9 cellular contexts compared by ENCODE assay signal in the genomic region with DNA sequence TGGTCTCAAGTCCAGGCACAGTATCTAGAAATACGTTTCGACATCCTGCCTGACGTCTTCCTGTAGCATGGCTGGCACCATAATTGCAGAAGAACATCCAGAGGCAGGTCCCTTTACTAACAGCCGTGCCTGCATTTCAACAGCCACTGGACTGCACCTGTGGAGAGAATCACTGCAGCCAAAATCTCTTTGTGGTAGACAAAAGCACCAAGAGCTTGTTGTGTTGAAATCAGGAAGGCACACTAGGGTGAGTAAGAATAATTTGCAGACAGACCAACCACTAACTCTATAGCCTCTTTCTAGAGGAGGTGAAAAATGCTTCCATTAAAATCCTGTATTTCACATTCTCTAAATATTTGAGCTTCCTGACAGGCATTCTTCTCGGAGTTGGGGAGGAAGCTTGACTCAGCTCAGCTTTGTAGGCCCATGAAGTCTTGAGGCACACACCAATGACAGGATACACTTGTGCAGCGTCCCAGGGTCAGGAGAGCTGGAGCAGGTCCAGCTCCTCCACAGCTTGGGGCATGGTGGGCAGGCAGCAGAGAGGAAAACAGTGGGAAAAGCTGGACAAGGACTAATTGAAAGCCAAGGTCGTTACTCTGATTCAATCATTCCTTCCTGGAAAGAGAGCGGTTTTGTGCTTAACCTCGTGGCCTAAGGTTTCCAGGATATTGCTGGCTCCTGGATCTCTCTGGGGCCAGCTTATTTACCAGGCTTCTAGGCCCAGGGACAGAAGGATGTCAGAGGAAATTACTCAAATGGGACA.
DNase-seq lines count a peak whose midpoint lies in the region; ATAC-seq, FAIRE-seq and TF ChIP-seq lines count a peak whose summit lies in the region.
"Had no signal": no experiment of that assay in that cellular context is flagged by ENCODE, and none has a peak within 500 bp of the region (broad histone marks: within the 10 kb centered on the region; RNA-seq: fewer than 3 reads in every experiment).

No MANE protein-coding gene starts in this region.

- no peak overlapping the region for H3K4me3 Mint-ChIP-seq in MCF 10A (ENCODE audit: unreplicated experiment)
- no peak overlapping the region for H3K4me3 Mint-ChIP-seq in activated T-helper 1 cell treated with anti-CD3 and anti-CD28 coated beads, Interleukin-12 subunit alpha, Interleukin-12 subunit beta, Interleukin-2, Interleukin-4 antibody, amounts not matched to agents 30 ng/mL and 10 ng/mL and 1 ng/mL, durations not matched to agents 14 hours and 24 hours and 36 hours
- H3K4me3 Mint-ChIP-seq: activated naive CD4-positive, alpha-beta T cell treated with anti-CD3 and anti-CD28 coated beads, Interleukin-2, amount 50 U/mL, for 24 hours had no signal

- H3K27me3 Mint-ChIP-seq in MCF 10A (ENCODE audit: insufficient read depth, unreplicated experiment) = no peaks in the 10 kb centered on the region
- peaks cover 7% of the 10 kb centered on the region for H3K27me3 Mint-ChIP-seq in activated T-helper 1 cell treated with anti-CD3 and anti-CD28 coated beads, Interleukin-12 subunit alpha, Interleukin-12 subunit beta, Interleukin-2, Interleukin-4 antibody, amounts not matched to agents 30 ng/mL and 10 ng/mL and 1 ng/mL, durations not matched to agents 14 hours and 24 hours and 36 hours (ENCODE audit: insufficient read depth)

- H3K27ac ChIP-seq in kidney (ENCODE audit: low read depth in 2 of 2, low read length in 2 of 2) = peak overlapping the region; percentile 32 to 73
- peak overlapping the region; percentile 79 for H3K27ac ChIP-seq in subcutaneous abdominal adipose tissue (ENCODE audit: low read depth, low read length)

- DNase-seq in MCF 10A (ENCODE audit: unreplicated experiment) = peak; percentile 75
- peak; percentile 84 for DNase-seq in kidney
- DNase-seq in activated T-helper 1 cell treated with anti-CD3 and anti-CD28 coated beads, Interleukin-12 subunit alpha, Interleukin-12 subunit beta, Interleukin-2, Interleukin-4 antibody, amounts not matched to agents 30 ng/mL and 10 ng/mL and 1 ng/mL, durations not matched to agents 14 hours and 24 hours and 36 hours (ENCODE audit: low spot score) = no peak
- DNase-seq in stimulated activated CD4-positive, alpha-beta T cell treated with anti-CD3 and anti-CD28 coated beads, Interleukin-12 subunit alpha, Interleukin-12 subunit beta, amount 100 ng/mL, for 4 hours = no peak
- DNase-seq in NCI-H187 (lab: John Stamatoyannopoulos, UW) = no peak

- H3K36me3 Mint-ChIP-seq in MCF 10A (ENCODE audit: insufficient read depth, unreplicated experiment) = no peaks in the 10 kb centered on the region
- H3K36me3 Mint-ChIP-seq in activated T-helper 1 cell treated with anti-CD3 and anti-CD28 coated beads, Interleukin-12 subunit alpha, Interleukin-12 subunit beta, Interleukin-2, Interleukin-4 antibody, amounts not matched to agents 30 ng/mL and 10 ng/mL and 1 ng/mL, durations not matched to agents 14 hours and 24 hours and 36 hours (ENCODE audit: low read depth) = no peaks in the 10 kb centered on the region
- H3K36me3 Mint-ChIP-seq: activated naive CD4-positive, alpha-beta T cell treated with anti-CD3 and anti-CD28 coated beads, Interleukin-2, amount 50 U/mL, for 24 hours had no signal

- H3K4me3 ChIP-seq in kidney (ENCODE audit: low read length in 2 of 2) (no peak overlapping the region), subcutaneous abdominal adipose tissue (ENCODE audit: low read depth in 1 of 5, low read length in 5 of 5) (no peak overlapping the region)

- no peak for FAIRE-seq in kidney (lab: Jason Lieb, UNC)

- H3K9me3 ChIP-seq in kidney (ENCODE audit: control insufficient read depth in 1 of 2, low read length in 2 of 2) (no peaks in the 10 kb centered on the region), subcutaneous abdominal adipose tissue (ENCODE audit: control insufficient read depth in 5 of 5, low read length in 5 of 5) (no peaks in the 10 kb centered on the region)

- no peak for TF ChIP-seq RAD21 in Ishikawa (IDR thresholded peaks at IDR 0.05; ENCODE audit: low read depth)

- H3K36me3 ChIP-seq in kidney (ENCODE audit: control insufficient read depth in 1 of 2, insufficient read depth in 2 of 2, low read length in 2 of 2) (no peaks in the 10 kb centered on the region), subcutaneous abdominal adipose tissue (ENCODE audit: control insufficient read depth in 5 of 5, insufficient read depth in 5 of 5, low read length in 5 of 5) (no peaks in the 10 kb centered on the region)

- POLR2A ChIA-PET in MCF 10A (lab: Yijun Ruan, JAX) = interaction anchor here (1.1 to 1.5 kb wide), 2 partner anchors 59 to 258 kb away, joined by 5 to 7 read pairs; partner anchors contain the start of gene LSG1

- TF ChIP-seq CTCF in MCF 10A (IDR thresholded peaks at IDR 0.05; ENCODE audit: unreplicated experiment) (no peak), kidney (IDR thresholded peaks at IDR 0.05; ENCODE audit: borderline replicate concordance, extremely low read depth, insufficient read depth) (no peak)

- no TSS peak for BruUV-seq in MCF 10A (replicated peaks; lab: Mats Ljungman, UMichigan)

- H3K9ac ChIP-seq in kidney (ENCODE audit: low read length in 2 of 2) (no peak overlapping the region), subcutaneous abdominal adipose tissue (ENCODE audit: low read length in 5 of 5) (peak overlapping the region in 2 of 5 donors; percentile 21 to 60)

- no peaks in the 10 kb centered on the region for H3K9me3 Mint-ChIP-seq in MCF 10A (ENCODE audit: unreplicated experiment)
- no peaks in the 10 kb centered on the region for H3K9me3 Mint-ChIP-seq in activated T-helper 1 cell treated with anti-CD3 and anti-CD28 coated beads, Interleukin-12 subunit alpha, Interleukin-12 subunit beta, Interleukin-2, Interleukin-4 antibody, amounts not matched to agents 30 ng/mL and 10 ng/mL and 1 ng/mL, durations not matched to agents 14 hours and 24 hours and 36 hours
- H3K9me3 Mint-ChIP-seq: activated naive CD4-positive, alpha-beta T cell treated with anti-CD3 and anti-CD28 coated beads, Interleukin-2, amount 50 U/mL, for 24 hours had no signal

- peaks cover 8% of the 10 kb centered on the region for H3K4me1 Mint-ChIP-seq in MCF 10A (ENCODE audit: insufficient read depth, unreplicated experiment)
- H3K4me1 Mint-ChIP-seq in activated T-helper 1 cell treated with anti-CD3 and anti-CD28 coated beads, Interleukin-12 subunit alpha, Interleukin-12 subunit beta, Interleukin-2, Interleukin-4 antibody, amounts not matched to agents 30 ng/mL and 10 ng/mL and 1 ng/mL, durations not matched to agents 14 hours and 24 hours and 36 hours (ENCODE audit: low read depth) = no peaks in the 10 kb centered on the region
- H3K4me1 Mint-ChIP-seq: activated naive CD4-positive, alpha-beta T cell treated with anti-CD3 and anti-CD28 coated beads, Interleukin-2, amount 50 U/mL, for 24 hours had no signal

- peaks cover 11 to 13% of the 10 kb centered on the region in 2 donors for H3K4me1 ChIP-seq in kidney (ENCODE audit: control insufficient read depth in 1 of 2, insufficient read depth in 1 of 2, low read depth in 1 of 2, low read length in 2 of 2)
- peaks cover 16 to 55% (median 28%) of the 10 kb centered on the region in 5 donors for H3K4me1 ChIP-seq in subcutaneous abdominal adipose tissue (ENCODE audit: control insufficient read depth in 5 of 5, insufficient read depth in 5 of 5, low read length in 5 of 5)

- TF ChIP-seq EP300 in Ishikawa (IDR thresholded peaks at IDR 0.05; ENCODE audit: borderline replicate concordance) = no peak

- CTCF ChIA-PET in MCF 10A (lab: Yijun Ruan, JAX) = no interaction called here

- H3K27me3 ChIP-seq in subcutaneous abdominal adipose tissue (ENCODE audit: control insufficient read depth in 5 of 5, insufficient read depth in 4 of 5, low read length in 5 of 5) = peaks cover 0 to 3% (median 0%) of the 10 kb centered on the region in 5 donors

- intact Hi-C loops in MCF 10A (cut with micrococcal nuclease) = no loop called here
- intact Hi-C loops in kidney (cut with DNase I) = no loop called here
- intact Hi-C loops in activated T-helper 1 cell treated with anti-CD3 and anti-CD28 coated beads, Interleukin-12 subunit alpha, Interleukin-12 subunit beta, Interleukin-2, Interleukin-4 antibody, amounts not matched to agents 30 ng/mL and 10 ng/mL and 1 ng/mL, durations not matched to agents 14 hours and 24 hours and 36 hours (cut with micrococcal nuclease) = no loop called here

- no peak for ATAC-seq in GM18519 (IDR thresholded peaks at IDR 0.05; ENCODE audit: low FRiP score, unreplicated experiment)

- no peak overlapping the region for H3K27ac Mint-ChIP-seq in MCF 10A (ENCODE audit: low read depth, unreplicated experiment)
- no peak overlapping the region for H3K27ac Mint-ChIP-seq in activated T-helper 1 cell treated with anti-CD3 and anti-CD28 coated beads, Interleukin-12 subunit alpha, Interleukin-12 subunit beta, Interleukin-2, Interleukin-4 antibody, amounts not matched to agents 30 ng/mL and 10 ng/mL and 1 ng/mL, durations not matched to agents 14 hours and 24 hours and 36 hours
- H3K27ac Mint-ChIP-seq: activated naive CD4-positive, alpha-beta T cell treated with anti-CD3 and anti-CD28 coated beads, Interleukin-2, amount 50 U/mL, for 24 hours had no signal

TF ChIP-seq in Ishikawa, 13 proteins besides CTCF, POLR2A, EP300 and RAD21:
- TF ChIP-seq TEAD4 (IDR thresholded peaks at IDR 0.05) (peak; percentile 64; the same call in 1 of the 2 replicates), CEBPB (IDR thresholded peaks at IDR 0.05) (peak; percentile 9; the same call in 1 of the 2 replicates), EGR1 (IDR thresholded peaks at IDR 0.05) (no peak)

Comparison
In these comparisons a context has a peak if more than half of its experiments do, and no peak if none do; other contexts are left out.
1. DNase-seq: peak in MCF 10A (single experiment) and kidney (single experiment); none in activated T-helper 1 cell treated with anti-CD3 and anti-CD28 coated beads, Interleukin-12 subunit alpha, Interleukin-12 subunit beta, Interleukin-2, Interleukin-4 antibody, amounts not matched to agents 30 ng/mL and 10 ng/mL and 1 ng/mL, durations not matched to agents 14 hours and 24 hours and 36 hours (single experiment), stimulated activated CD4-positive, alpha-beta T cell treated with anti-CD3 and anti-CD28 coated beads, Interleukin-12 subunit alpha, Interleukin-12 subunit beta, amount 100 ng/mL, for 4 hours (single experiment) and NCI-H187 (0 of 2).